ENCODE assay signal across 1 cellular context in the genomic region with DNA sequence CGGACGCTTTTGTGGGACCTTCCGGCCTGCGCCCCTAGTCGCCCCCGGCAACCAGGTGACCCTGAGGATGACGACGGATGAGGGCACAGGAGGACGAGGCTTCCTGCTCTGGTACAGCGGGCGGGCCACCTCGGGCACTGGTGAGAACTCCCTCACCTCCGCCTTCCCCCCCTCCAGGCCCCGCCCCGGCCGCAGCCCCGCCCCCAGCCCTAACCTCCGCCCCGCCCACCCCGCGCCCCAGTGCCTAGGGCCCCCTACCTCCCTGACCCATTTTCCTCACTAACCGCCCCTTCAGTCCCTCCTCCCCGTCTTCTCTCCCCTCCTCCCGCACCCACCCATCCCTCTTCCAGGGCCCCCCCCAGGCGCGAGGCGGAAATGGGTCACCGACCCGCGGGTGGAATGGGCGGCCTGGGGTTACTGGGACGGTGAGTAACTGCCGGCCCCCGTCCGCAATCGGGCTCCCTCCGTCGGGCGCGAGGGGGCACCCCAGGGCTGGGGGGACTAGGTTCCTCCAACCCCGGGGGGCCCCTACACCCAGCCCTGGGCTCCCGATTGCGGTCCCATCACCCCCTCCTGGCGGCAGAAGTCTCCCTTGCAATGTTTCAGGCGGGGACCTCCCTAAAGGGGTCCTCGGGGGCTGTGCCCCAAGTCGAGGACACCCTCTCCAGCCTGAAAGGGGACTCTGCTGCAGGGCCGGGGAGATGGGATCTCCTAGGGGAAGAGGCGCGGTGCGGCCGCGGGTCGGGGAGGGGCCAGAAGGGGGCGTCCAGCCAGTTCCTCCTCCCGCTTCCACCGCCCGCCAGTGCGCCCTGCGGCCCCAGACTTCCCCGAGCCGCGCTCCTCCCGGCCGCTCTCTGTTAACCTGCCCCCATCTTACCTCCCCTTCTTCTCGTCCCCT.
TF ChIP-seq lines count a peak whose summit lies in the region.

No MANE protein-coding gene starts in this region.

TF ChIP-seq in K562, 482 proteins besides CTCF, POLR2A, EP300 and RAD21 (continued from another document and continues in another):
- TF ChIP-seq HES1 (IDR thresholded peaks at IDR 0.05; ENCODE audit: low read depth) = 0 out of 2 replicates have a peak, but pooled peaks have one; percentile 48
- TF ChIP-seq CHCHD3 (CRISPR knock-in tag; IDR thresholded peaks at IDR 0.05) = no peak
- TF ChIP-seq NR0B1 (IDR thresholded peaks at IDR 0.05; ENCODE audit: partially characterized antibody) = no peak
- peak; percentile 68 for TF ChIP-seq RBFOX2 (IDR thresholded peaks at IDR 0.05; ENCODE audit: low read depth, low read length)
- TF ChIP-seq ZNF282 (CRISPR knock-in tag; IDR thresholded peaks at IDR 0.05) = no peak
- no peak; the same call in 1 of the 2 replicates for TF ChIP-seq NCOA1 (IDR thresholded peaks at IDR 0.05; ENCODE audit: low read depth)
- no peak for TF ChIP-seq ZFPM2 (CRISPR knock-in tag; IDR thresholded peaks at IDR 0.05)
- TF ChIP-seq ZNF318 (IDR thresholded peaks at IDR 0.05; ENCODE audit: borderline replicate concordance in 1 of 2, low read depth in 1 of 2) = no peak
- peak; percentile 97 for TF ChIP-seq HMG20B (CRISPR knock-in tag; IDR thresholded peaks at IDR 0.05)
- TF ChIP-seq ARID1B (IDR thresholded peaks at IDR 0.05) = peak; percentile 66
- no peak for TF ChIP-seq YBX1 (IDR thresholded peaks at IDR 0.05)
- no peak for TF ChIP-seq ZNF785 (CRISPR knock-in tag; IDR thresholded peaks at IDR 0.05)
- TF ChIP-seq HNRNPH1 (optimal IDR thresholded peaks at IDR 0.05; ENCODE audit: low read depth, low read length) = no peak
- no peak for TF ChIP-seq SREBF1 (IDR thresholded peaks at IDR 0.05; ENCODE audit: borderline replicate concordance, low read depth, low read length)
- TF ChIP-seq ZNF589 (CRISPR knock-in tag; IDR thresholded peaks at IDR 0.05; ENCODE audit: low read depth) = no peak
- no peak for TF ChIP-seq HEY1 (CRISPR knock-in tag; IDR thresholded peaks at IDR 0.05; ENCODE audit: borderline replicate concordance)
- TF ChIP-seq BRD9 (IDR thresholded peaks at IDR 0.05; ENCODE audit: low read depth, partially characterized antibody) = no peak
- no peak; the same call in 1 of the 2 replicates for TF ChIP-seq FOXM1 (IDR thresholded peaks at IDR 0.05; ENCODE audit: low read depth)
- peak; percentile 44; the same call in 1 of the 2 replicates for TF ChIP-seq FOXM1 (CRISPR knock-in tag; IDR thresholded peaks at IDR 0.05; ENCODE audit: low read depth)
- TF ChIP-seq SAP30 (IDR thresholded peaks at IDR 0.05; ENCODE audit: borderline replicate concordance, insufficient read depth, low read depth, low read length, poor library complexity, severe bottlenecking) = peak; percentile 13
- TF ChIP-seq MAX (CRISPR knock-in tag; IDR thresholded peaks at IDR 0.05) = no peak; the same call in 1 of the 2 replicates
- no peak for TF ChIP-seq ZNF766 (CRISPR knock-in tag; conservative IDR thresholded peaks at IDR 0.05)
- no peak for TF ChIP-seq ZNF121 (CRISPR knock-in tag; conservative IDR thresholded peaks at IDR 0.05)
- peak; percentile 35 for TF ChIP-seq SUPT5H (IDR thresholded peaks at IDR 0.05)
- TF ChIP-seq E2F3 (CRISPR knock-in tag; IDR thresholded peaks at IDR 0.05) = peak; percentile 57; the same call in 1 of the 2 replicates
- no peak for TF ChIP-seq MYBL2 (IDR thresholded peaks at IDR 0.05; ENCODE audit: low read depth)
- no peak for TF ChIP-seq MYBL2 (CRISPR knock-in tag; IDR thresholded peaks at IDR 0.05; ENCODE audit: borderline replicate concordance)
- TF ChIP-seq RBM17 (IDR thresholded peaks at IDR 0.05; ENCODE audit: borderline replicate concordance, low read depth, low read length) = no peak
- TF ChIP-seq SMC3 (conservative IDR thresholded peaks at IDR 0.05; ENCODE audit: insufficient read depth, low read depth, low read length) = peak; percentile 27; the same call in 1 of the 2 replicates
- TF ChIP-seq BHLHE40 (IDR thresholded peaks at IDR 0.05; ENCODE audit: low read length) = 0 out of 2 replicates have a peak, but pooled peaks have one; percentile 15
- no peak for TF ChIP-seq ZNF277 (CRISPR knock-in tag; IDR thresholded peaks at IDR 0.05; ENCODE audit: borderline replicate concordance)
- peak; percentile 60 for TF ChIP-seq GABPB1 (CRISPR knock-in tag; IDR thresholded peaks at IDR 0.05)
- no peak for TF ChIP-seq ADNP (tag; IDR thresholded peaks at IDR 0.05)
- no peak for TF ChIP-seq POLR2AphosphoS2 (IDR thresholded peaks at IDR 0.05; ENCODE audit: low read length)
- TF ChIP-seq E2F4 (CRISPR knock-in tag; IDR thresholded peaks at IDR 0.05; ENCODE audit: low read depth) = no peak
- TF ChIP-seq, protein P1, sequence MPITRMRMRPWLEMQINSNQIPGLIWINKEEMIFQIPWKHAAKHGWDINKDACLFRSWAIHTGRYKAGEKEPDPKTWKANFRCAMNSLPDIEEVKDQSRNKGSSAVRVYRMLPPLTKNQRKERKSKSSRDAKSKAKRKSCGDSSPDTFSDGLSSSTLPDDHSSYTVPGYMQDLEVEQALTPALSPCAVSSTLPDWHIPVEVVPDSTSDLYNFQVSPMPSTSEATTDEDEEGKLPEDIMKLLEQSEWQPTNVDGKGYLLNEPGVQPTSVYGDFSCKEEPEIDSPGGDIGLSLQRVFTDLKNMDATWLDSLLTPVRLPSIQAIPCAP (CRISPR knock-in tag; IDR thresholded peaks at IDR 0.05; ENCODE audit: borderline replicate concordance) = no peak
- TF ChIP-seq ZNF830 (CRISPR knock-in tag; IDR thresholded peaks at IDR 0.05) = 0 out of 2 replicates have a peak, but pooled peaks have one; percentile 34
- peak; percentile 28 for TF ChIP-seq POLR2B (IDR thresholded peaks at IDR 0.05; ENCODE audit: low read depth, partially characterized antibody)
- TF ChIP-seq CBFA2T2 (conservative IDR thresholded peaks at IDR 0.05) = no peak
- no peak for TF ChIP-seq CHD4 (IDR thresholded peaks at IDR 0.05; ENCODE audit: insufficient read depth, insufficient replicate concordance, low read depth, low read length, poor library complexity, severe bottlenecking)
- TF ChIP-seq, protein P2, sequence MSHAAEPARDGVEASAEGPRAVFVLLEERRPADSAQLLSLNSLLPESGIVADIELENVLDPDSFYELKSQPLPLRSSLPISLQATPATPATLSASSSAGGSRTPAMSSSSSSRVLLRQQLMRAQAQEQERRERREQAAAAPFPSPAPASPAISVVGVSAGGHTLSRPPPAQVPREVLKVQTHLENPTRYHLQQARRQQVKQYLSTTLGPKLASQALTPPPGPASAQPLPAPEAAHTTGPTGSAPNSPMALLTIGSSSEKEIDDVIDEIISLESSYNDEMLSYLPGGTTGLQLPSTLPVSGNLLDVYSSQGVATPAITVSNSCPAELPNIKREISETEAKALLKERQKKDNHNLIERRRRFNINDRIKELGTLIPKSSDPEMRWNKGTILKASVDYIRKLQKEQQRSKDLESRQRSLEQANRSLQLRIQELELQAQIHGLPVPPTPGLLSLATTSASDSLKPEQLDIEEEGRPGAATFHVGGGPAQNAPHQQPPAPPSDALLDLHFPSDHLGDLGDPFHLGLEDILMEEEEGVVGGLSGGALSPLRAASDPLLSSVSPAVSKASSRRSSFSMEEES (CRISPR knock-in tag; IDR thresholded peaks at IDR 0.05) = no peak
- no peak for TF ChIP-seq ZNF212 (CRISPR knock-in tag; IDR thresholded peaks at IDR 0.05)
- TF ChIP-seq TRIM24 (IDR thresholded peaks at IDR 0.05) = peak in 1 of 2 experiments; percentile 27; a peak in 1 of 4 replicates
- no peak for TF ChIP-seq NCOA4 (IDR thresholded peaks at IDR 0.05; ENCODE audit: partially characterized antibody)
- TF ChIP-seq ZNF511 (CRISPR knock-in tag; IDR thresholded peaks at IDR 0.05) = no peak
